Comparison of ENCODE assay signal across 11 cellular contexts in the genomic region with DNA sequence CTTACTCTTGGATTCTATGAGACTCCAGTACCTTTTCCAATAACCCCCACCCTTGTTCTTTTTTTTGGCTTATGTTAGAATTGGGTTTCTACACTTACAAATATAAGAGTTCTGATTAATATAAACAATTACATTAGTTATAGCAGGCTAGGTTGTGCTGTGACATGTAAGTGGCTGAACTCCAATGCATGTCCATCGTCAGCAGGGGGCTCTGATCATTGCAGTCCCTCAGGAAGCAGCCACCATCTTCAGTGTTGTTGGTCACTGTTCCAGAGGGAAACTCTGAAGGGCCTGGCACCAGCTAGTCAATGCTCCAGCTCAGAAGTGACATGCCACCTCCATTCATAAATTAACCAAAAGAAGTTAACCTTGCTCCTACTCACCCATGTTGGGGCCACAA. TPM values are rescaled to one million over a fixed set of nuclear protein-coding genes. Genes with fewer than 3 reads are reported as not detected.
DNase-seq lines count a peak whose midpoint lies in the region; ATAC-seq and TF ChIP-seq lines count a peak whose summit lies in the region.
"Had no signal": no experiment of that assay in that cellular context is flagged by ENCODE, and none has a peak within 500 bp of the region (broad histone marks: within the 10 kb centered on the region; RNA-seq: fewer than 3 reads in every experiment).

No MANE protein-coding gene starts in this region.

- no peak overlapping the region for H3K4me3 Mint-ChIP-seq in activated T-helper 17 cell treated with anti-CD3 and anti-CD28 coated beads, Interleukin-2, amount 50 U/mL, for 72 hours
- no peak overlapping the region for H3K4me3 Mint-ChIP-seq in memory B cell

- H3K27me3 Mint-ChIP-seq in activated T-helper 17 cell treated with anti-CD3 and anti-CD28 coated beads, Interleukin-2, amount 50 U/mL, for 72 hours, result no peaks in the 10 kb centered on the region
- no peaks in the 10 kb centered on the region for H3K27me3 Mint-ChIP-seq in memory B cell

- peak overlapping the region; percentile 2 for H3K27ac Mint-ChIP-seq in activated T-helper 17 cell treated with anti-CD3 and anti-CD28 coated beads, Interleukin-2, amount 50 U/mL, for 72 hours
- H3K27ac Mint-ChIP-seq in memory B cell, result peak overlapping the region; percentile 78

- DNase-seq in EL (peak; percentile 13), HFF-Myc (ENCODE audit: extremely low read depth, low read depth) (no peak), memory B cell (ENCODE audit: low spot score in 2 of 2) (no peak), islet precursor cell (no peak)
- no peak for DNase-seq in activated T-cell treated with anti-CD3 and anti-CD28 coated beads, Interleukin-2, amount 50 U/mL, for 1 hour
- DNase-seq: effector CD8-positive, alpha-beta T cell; stimulated activated CD4-positive, alpha-beta T cell treated with anti-CD3 and anti-CD28 coated beads, Interleukin-4, amount 100 ng/mL, for 1 hour; substantia nigra had no signal

- TF ChIP-seq CTCF in HFF-Myc (IDR thresholded peaks at IDR 0.05; ENCODE audit: low read depth, low read length, missing control alignments), result peak; percentile 34

- no peak for ATAC-seq in activated T-helper 17 cell treated with anti-CD3 and anti-CD28 coated beads, Interleukin-2, amount 50 U/mL, for 72 hours (replicated peaks)
- ATAC-seq in memory B cell (ENCODE audit: low read depth), result no peak
- ATAC-seq in HG03354 (IDR thresholded peaks at IDR 0.05; ENCODE audit: poor library complexity, severe bottlenecking, unreplicated experiment), result no peak
- ATAC-seq: activated naive CD4-positive, alpha-beta T cell treated with anti-CD3 and anti-CD28 coated beads, Interleukin-2, amount 50 U/mL, for 72 hours had no signal

- H3K36me3 Mint-ChIP-seq in activated T-helper 17 cell treated with anti-CD3 and anti-CD28 coated beads, Interleukin-2, amount 50 U/mL, for 72 hours (ENCODE audit: low read depth), result no peaks in the 10 kb centered on the region
- H3K36me3 Mint-ChIP-seq in memory B cell, result peaks cover 3% of the 10 kb centered on the region
- H3K36me3 Mint-ChIP-seq: activated naive CD4-positive, alpha-beta T cell treated with anti-CD3 and anti-CD28 coated beads, Interleukin-2, amount 50 U/mL, for 72 hours had no signal

- peaks cover 12% of the 10 kb centered on the region for H3K4me1 Mint-ChIP-seq in activated T-helper 17 cell treated with anti-CD3 and anti-CD28 coated beads, Interleukin-2, amount 50 U/mL, for 72 hours
- peaks cover 5% of the 10 kb centered on the region for H3K4me1 Mint-ChIP-seq in memory B cell

- no peak overlapping the region for H3K4me3 ChIP-seq in HFF-Myc (replicated peaks; ENCODE audit: low read depth, low read length)

- no peaks in the 10 kb centered on the region for H3K9me3 Mint-ChIP-seq in activated T-helper 17 cell treated with anti-CD3 and anti-CD28 coated beads, Interleukin-2, amount 50 U/mL, for 72 hours
- no peaks in the 10 kb centered on the region for H3K9me3 Mint-ChIP-seq in memory B cell
- H3K9me3 Mint-ChIP-seq: activated naive CD4-positive, alpha-beta T cell treated with anti-CD3 and anti-CD28 coated beads, Interleukin-2, amount 50 U/mL, for 72 hours had no signal

RNA-seq across cellular contexts. Expression of a gene that starts 5.6 kb away (rescaled TPM):
- 1 to 10 TPM; 3.7 to 4.1 TPM for total RNA-seq in activated T-helper 17 cell treated with anti-CD3 and anti-CD28 coated beads, Interleukin-2, amount 50 U/mL, for 72 hours

RNA-seq across cellular contexts. Expression of a gene that starts 20.5 kb away (rescaled TPM):
- total RNA-seq in activated T-helper 17 cell treated with anti-CD3 and anti-CD28 coated beads, Interleukin-2, amount 50 U/mL, for 72 hours, result not detected
- total RNA-seq: activated naive CD4-positive, alpha-beta T cell treated with anti-CD3 and anti-CD28 coated beads, Interleukin-2, amount 50 U/mL, for 72 hours had no signal
